In genomic region chr13:87671824-87672603, GRCh38 we compare ENCODE assay signal across 8 cellular contexts. TPM values are rescaled to one million over a fixed set of nuclear protein-coding genes. Genes with fewer than 3 reads are reported as not detected.
DNase-seq lines count a peak whose midpoint lies in the region; ATAC-seq and TF ChIP-seq lines count a peak whose summit lies in the region.

No MANE protein-coding gene starts in this region.

- TF ChIP-seq CTCF in WERI-Rb-1 (IDR thresholded peaks at IDR 0.05; ENCODE audit: low read depth, low read length) (no peak), glutamatergic neuron (IDR thresholded peaks at IDR 0.05; ENCODE audit: partially characterized antibody, unreplicated experiment) (no peak), progenitor cell of endocrine pancreas (IDR thresholded peaks at IDR 0.05; ENCODE audit: unreplicated experiment) (no peak)

- H3K27ac ChIP-seq in WERI-Rb-1, result no peak overlapping the region

- H3K4me3 ChIP-seq in WERI-Rb-1 (ENCODE audit: low read depth, low read length), result peak overlapping the region; percentile 76

- H3K36me3 ChIP-seq in WERI-Rb-1, result no peaks in the 10 kb centered on the region

- peak overlapping the region; percentile 91 for H3K4me3 Mint-ChIP-seq in glutamatergic neuron (ENCODE audit: unreplicated experiment)
- H3K4me3 Mint-ChIP-seq in progenitor cell of endocrine pancreas (ENCODE audit: low read depth), result peak overlapping the region; percentile 82

- H3K9me3 ChIP-seq in WERI-Rb-1 (ENCODE audit: severe bottlenecking), result peaks cover 6% of the 10 kb centered on the region

- DNase-seq in NCI-H82 (lab: John Stamatoyannopoulos, UW) (peak; percentile 81), NCI-H82 treated with DMSO at 0.1 percent for 48 hours (lab: John Stamatoyannopoulos, UW; ENCODE audit: unreplicated experiment) (no peak), WERI-Rb-1 (peak; percentile 62), glutamatergic neuron (peak; percentile 65), progenitor cell of endocrine pancreas (ENCODE audit: low spot score, unreplicated experiment) (no peak), globus pallidus (ENCODE audit: low spot score) (no peak)

- no peak for ATAC-seq in GM19035 (IDR thresholded peaks at IDR 0.05; ENCODE audit: unreplicated experiment)
- no peak for ATAC-seq in GM18858 (IDR thresholded peaks at IDR 0.05; ENCODE audit: unreplicated experiment)

- H3K27me3 Mint-ChIP-seq in glutamatergic neuron (ENCODE audit: unreplicated experiment), result peaks cover 21% of the 10 kb centered on the region
- peaks cover 51% of the 10 kb centered on the region for H3K27me3 Mint-ChIP-seq in progenitor cell of endocrine pancreas

- H3K27ac Mint-ChIP-seq in glutamatergic neuron (ENCODE audit: unreplicated experiment) (no peak overlapping the region), progenitor cell of endocrine pancreas (no peak overlapping the region)

- H3K9me3 Mint-ChIP-seq in glutamatergic neuron (ENCODE audit: unreplicated experiment) (peaks cover 13% of the 10 kb centered on the region), progenitor cell of endocrine pancreas (ENCODE audit: low read depth) (no peaks in the 10 kb centered on the region)

- H3K27me3 ChIP-seq in WERI-Rb-1 (ENCODE audit: insufficient read depth, low read depth, severe bottlenecking), result peaks cover 4% of the 10 kb centered on the region

- H3K36me3 Mint-ChIP-seq in glutamatergic neuron (ENCODE audit: unreplicated experiment) (peaks cover 8% of the 10 kb centered on the region), progenitor cell of endocrine pancreas (ENCODE audit: insufficient read depth) (no peaks in the 10 kb centered on the region)

- H3K4me1 Mint-ChIP-seq in glutamatergic neuron (ENCODE audit: low read depth, unreplicated experiment) (peaks cover 6% of the 10 kb centered on the region), progenitor cell of endocrine pancreas (ENCODE audit: low read depth) (peaks cover 16% of the 10 kb centered on the region)

RNA-seq across cellular contexts. Expression of gene SLITRK5, which starts 0.8 kb away (rescaled TPM):
- total RNA-seq in glutamatergic neuron (ENCODE audit: unreplicated experiment), result 1.8 TPM
- total RNA-seq in progenitor cell of endocrine pancreas, result 0.07 and 0.14 TPM in 2 replicates

Comparison
In these comparisons a context has a peak if more than half of its experiments do, and no peak if none do; other contexts are left out.
1. DNase-seq: peak in NCI-H82 (single experiment), WERI-Rb-1 (single experiment) and glutamatergic neuron (single experiment); none in NCI-H82 treated with DMSO at 0.1 percent for 48 hours (single experiment), progenitor cell of endocrine pancreas (single experiment) and globus pallidus (single experiment).